Comparison of ENCODE assay signal across 8 cellular contexts in the genomic region with DNA sequence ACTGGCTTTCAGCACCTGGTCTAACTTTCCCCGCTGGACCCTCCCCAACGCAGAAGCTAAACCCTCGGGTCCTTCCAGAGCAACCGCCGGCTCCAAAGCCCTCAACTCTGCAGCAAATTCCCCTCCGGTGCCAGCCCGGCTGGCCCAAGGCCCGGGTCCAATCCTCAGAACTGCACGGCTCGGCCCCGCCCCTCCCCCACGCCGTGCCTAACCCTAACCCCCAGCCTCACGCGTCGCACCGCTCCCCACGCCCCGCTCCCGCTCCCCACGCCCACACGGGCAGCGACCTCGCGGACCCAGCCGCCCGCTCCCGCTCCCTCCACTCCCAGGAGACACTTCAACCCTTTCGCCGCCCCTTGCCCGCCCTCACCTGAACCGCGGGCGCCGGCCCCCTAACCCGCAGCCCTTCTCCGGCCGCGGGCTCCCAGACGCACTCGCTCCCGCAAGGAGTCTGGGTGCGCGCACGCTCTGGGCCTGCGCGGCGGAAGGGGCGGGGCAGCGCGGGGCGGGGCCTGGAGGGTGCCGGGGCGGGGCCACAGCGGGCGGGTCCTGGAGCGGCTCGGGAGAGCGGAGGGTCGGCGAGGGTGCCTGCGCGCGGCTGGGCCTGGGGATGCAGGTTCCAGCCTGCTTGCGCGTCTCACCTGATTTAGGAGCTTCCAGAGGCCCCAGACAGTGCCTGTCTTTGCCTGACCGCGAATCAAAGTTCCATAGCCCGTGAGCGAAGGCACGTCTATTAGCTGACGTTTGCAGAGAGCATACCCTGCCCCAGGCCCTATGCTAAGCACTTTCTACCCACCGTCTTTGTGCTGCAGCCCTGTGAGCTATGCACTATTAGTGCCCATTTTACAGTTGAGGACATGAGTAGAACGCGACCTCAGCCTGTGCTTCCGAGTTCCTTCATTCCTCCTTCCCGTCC. TPM values are rescaled to one million over a fixed set of nuclear protein-coding genes. Genes with fewer than 3 reads are reported as not detected.
DNase-seq lines count a peak whose midpoint lies in the region; ATAC-seq, FAIRE-seq and TF ChIP-seq lines count a peak whose summit lies in the region.

TSS of gene NFRKB (minus strand) at position 453 of the 916 bp plus-strand sequence. CDS start 2,729 bp downstream, outside the sequence.

- H3K4me3 ChIP-seq in naive thymus-derived CD4-positive, alpha-beta T cell (ENCODE audit: low read length), result peak within 1 kb of the TSS; percentile 76

- H3K27me3 Mint-ChIP-seq in activated T-helper 1 cell treated with anti-CD3 and anti-CD28 coated beads, Interleukin-12 subunit alpha, Interleukin-12 subunit beta, Interleukin-2, Interleukin-4 antibody, amounts not matched to agents 30 ng/mL and 10 ng/mL and 1 ng/mL, durations not matched to agents 14 hours and 24 hours and 36 hours (ENCODE audit: insufficient read depth), result peaks cover 5% of the 10 kb centered on the region
- no peaks in the 10 kb centered on the region for H3K27me3 Mint-ChIP-seq in naive thymus-derived CD4-positive, alpha-beta T cell
- no peaks in the 10 kb centered on the region for H3K27me3 Mint-ChIP-seq in stimulated activated naive B cell treated with anti-CD40 and anti-IgM and Interleukin-4, amounts not matched to agents 10 μg/mL and 1 μg/mL and 100 μg/mL, for 72 hours

- intact Hi-C loops in activated T-helper 1 cell treated with anti-CD3 and anti-CD28 coated beads, Interleukin-12 subunit alpha, Interleukin-12 subunit beta, Interleukin-2, Interleukin-4 antibody, amounts not matched to agents 30 ng/mL and 10 ng/mL and 1 ng/mL, durations not matched to agents 14 hours and 24 hours and 36 hours (cut with micrococcal nuclease), result loop anchor here (1.0 to 2.0 kb wide), 6 partner anchors 27 to 1021 kb away; partner anchors contain the start of genes APLP2, SNX19, TMEM45B and ZBTB44
- intact Hi-C loops in naive thymus-derived CD4-positive, alpha-beta T cell (cut with micrococcal nuclease), result loop anchor here (1.0 to 2.0 kb wide), 15 partner anchors 15 to 1021 kb away; partner anchors contain the start of genes APLP2 (in 2 of the 2), PRDM10 (in 2 of the 2), SNX19 (in 2 of the 2) and ZBTB44 (in 1 of the 2)

- peak; percentile 96 for ATAC-seq in GM21529 (IDR thresholded peaks at IDR 0.05; ENCODE audit: unreplicated experiment)
- peak; percentile 99 for ATAC-seq in naive thymus-derived CD4-positive, alpha-beta T cell
- ATAC-seq in stimulated activated naive B cell treated with anti-CD40 and anti-IgM and Interleukin-4, amounts not matched to agents 10 μg/mL and 1 μg/mL and 100 μg/mL, for 72 hours (replicated peaks), result peak; percentile 97 to 98

- H3K36me3 Mint-ChIP-seq in activated T-helper 1 cell treated with anti-CD3 and anti-CD28 coated beads, Interleukin-12 subunit alpha, Interleukin-12 subunit beta, Interleukin-2, Interleukin-4 antibody, amounts not matched to agents 30 ng/mL and 10 ng/mL and 1 ng/mL, durations not matched to agents 14 hours and 24 hours and 36 hours (ENCODE audit: low read depth), result peaks cover 24% of the 10 kb centered on the region
- peaks cover 3 to 32% (median 14%) of the 10 kb centered on the region in 5 donors for H3K36me3 Mint-ChIP-seq in naive thymus-derived CD4-positive, alpha-beta T cell
- peaks cover 17 to 30% of the 10 kb centered on the region in 2 donors for H3K36me3 Mint-ChIP-seq in stimulated activated naive B cell treated with anti-CD40 and anti-IgM and Interleukin-4, amounts not matched to agents 10 μg/mL and 1 μg/mL and 100 μg/mL, for 72 hours

- TF ChIP-seq EP300 in Ishikawa (IDR thresholded peaks at IDR 0.05; ENCODE audit: borderline replicate concordance), result no peak

- peaks cover 41% of the 10 kb centered on the region for H3K4me1 Mint-ChIP-seq in activated T-helper 1 cell treated with anti-CD3 and anti-CD28 coated beads, Interleukin-12 subunit alpha, Interleukin-12 subunit beta, Interleukin-2, Interleukin-4 antibody, amounts not matched to agents 30 ng/mL and 10 ng/mL and 1 ng/mL, durations not matched to agents 14 hours and 24 hours and 36 hours (ENCODE audit: low read depth)
- peaks cover 23 to 58% (median 44%) of the 10 kb centered on the region in 7 donors for H3K4me1 Mint-ChIP-seq in naive thymus-derived CD4-positive, alpha-beta T cell
- peaks cover 18 to 33% of the 10 kb centered on the region in 2 donors for H3K4me1 Mint-ChIP-seq in stimulated activated naive B cell treated with anti-CD40 and anti-IgM and Interleukin-4, amounts not matched to agents 10 μg/mL and 1 μg/mL and 100 μg/mL, for 72 hours

- H3K9me3 Mint-ChIP-seq in activated T-helper 1 cell treated with anti-CD3 and anti-CD28 coated beads, Interleukin-12 subunit alpha, Interleukin-12 subunit beta, Interleukin-2, Interleukin-4 antibody, amounts not matched to agents 30 ng/mL and 10 ng/mL and 1 ng/mL, durations not matched to agents 14 hours and 24 hours and 36 hours, result no peaks in the 10 kb centered on the region
- H3K9me3 Mint-ChIP-seq in naive thymus-derived CD4-positive, alpha-beta T cell, result peaks cover 0 to 1% (median 0%) of the 10 kb centered on the region in 11 donors
- H3K9me3 Mint-ChIP-seq in stimulated activated naive B cell treated with anti-CD40 and anti-IgM and Interleukin-4, amounts not matched to agents 10 μg/mL and 1 μg/mL and 100 μg/mL, for 72 hours, result no peaks in the 10 kb centered on the region

- POLR2A ChIA-PET in naive thymus-derived CD4-positive, alpha-beta T cell (lab: Charles Lee), result interaction anchor here (0.6 to 3.9 kb wide), 20 partner anchors 10 to 175 kb away, joined by 3 to 19 read pairs (median 4); partner anchors contain the start of genes PRDM10 and TMEM45B

- H3K27ac Mint-ChIP-seq in activated T-helper 1 cell treated with anti-CD3 and anti-CD28 coated beads, Interleukin-12 subunit alpha, Interleukin-12 subunit beta, Interleukin-2, Interleukin-4 antibody, amounts not matched to agents 30 ng/mL and 10 ng/mL and 1 ng/mL, durations not matched to agents 14 hours and 24 hours and 36 hours, result peak within 1 kb of the TSS; percentile 84
- H3K27ac Mint-ChIP-seq in naive thymus-derived CD4-positive, alpha-beta T cell, result peak within 1 kb of the TSS; percentile 82 to 95 (median 90)
- H3K27ac Mint-ChIP-seq in stimulated activated naive B cell treated with anti-CD40 and anti-IgM and Interleukin-4, amounts not matched to agents 10 μg/mL and 1 μg/mL and 100 μg/mL, for 72 hours, result peak within 1 kb of the TSS; percentile 91

- CTCF ChIA-PET in naive thymus-derived CD4-positive, alpha-beta T cell (lab: Charles Lee), result interaction anchor here (0.7 to 1.0 kb wide), 5 partner anchors 79 to 237 kb away, joined by 3 read pairs; no protein-coding TSS in a partner anchor

- H3K36me3 ChIP-seq in naive thymus-derived CD4-positive, alpha-beta T cell (ENCODE audit: control insufficient read depth in 2 of 3, insufficient read depth in 3 of 3, low read length in 3 of 3), result peaks cover 5 to 24% (median 7%) of the 10 kb centered on the region in 3 experiments

- H3K4me1 ChIP-seq in naive thymus-derived CD4-positive, alpha-beta T cell (ENCODE audit: control insufficient read depth in 2 of 2, insufficient read depth in 2 of 2, low read length in 2 of 2), result peaks cover 9 to 18% of the 10 kb centered on the region in 2 donors

- H3K27ac ChIP-seq in naive thymus-derived CD4-positive, alpha-beta T cell (ENCODE audit: low read depth, low read length), result peak within 1 kb of the TSS; percentile 84

- H3K4me3 Mint-ChIP-seq in activated T-helper 1 cell treated with anti-CD3 and anti-CD28 coated beads, Interleukin-12 subunit alpha, Interleukin-12 subunit beta, Interleukin-2, Interleukin-4 antibody, amounts not matched to agents 30 ng/mL and 10 ng/mL and 1 ng/mL, durations not matched to agents 14 hours and 24 hours and 36 hours, result peak within 1 kb of the TSS; percentile 92
- peak within 1 kb of the TSS; percentile 86 to 96 (median 92) for H3K4me3 Mint-ChIP-seq in naive thymus-derived CD4-positive, alpha-beta T cell
- H3K4me3 Mint-ChIP-seq in stimulated activated naive B cell treated with anti-CD40 and anti-IgM and Interleukin-4, amounts not matched to agents 10 μg/mL and 1 μg/mL and 100 μg/mL, for 72 hours, result peak within 1 kb of the TSS; percentile 91 to 92

- H3K9me3 ChIP-seq in naive thymus-derived CD4-positive, alpha-beta T cell (ENCODE audit: control insufficient read depth in 2 of 3, low read length in 3 of 3), result no peaks in the 10 kb centered on the region

- no peak for TF ChIP-seq RAD21 in Ishikawa (IDR thresholded peaks at IDR 0.05; ENCODE audit: low read depth)

- DNase-seq in DMS53 (lab: John Stamatoyannopoulos, UW), result peak; percentile 92
- peak; percentile 17 for DNase-seq in RCC 7860 (ENCODE audit: low spot score)
- DNase-seq in activated T-helper 1 cell treated with anti-CD3 and anti-CD28 coated beads, Interleukin-12 subunit alpha, Interleukin-12 subunit beta, Interleukin-2, Interleukin-4 antibody, amounts not matched to agents 30 ng/mL and 10 ng/mL and 1 ng/mL, durations not matched to agents 14 hours and 24 hours and 36 hours (ENCODE audit: low spot score), result peak; percentile 84
- peak; percentile 57 for DNase-seq in fibroblast of gingiva (ENCODE audit: low read depth)
- peak; percentile 75 to 95 (median 88) for DNase-seq in naive thymus-derived CD4-positive, alpha-beta T cell
- DNase-seq in stimulated activated naive B cell treated with anti-CD40 and anti-IgM and Interleukin-4, amounts not matched to agents 10 μg/mL and 1 μg/mL and 100 μg/mL, for 72 hours, result peak; percentile 77

- H3K27me3 ChIP-seq in naive thymus-derived CD4-positive, alpha-beta T cell (ENCODE audit: control insufficient read depth in 2 of 2, insufficient read depth in 2 of 2, low read length in 2 of 2), result no peaks in the 10 kb centered on the region

- FAIRE-seq in RCC 7860 (lab: Jason Lieb, UNC), result no peak

TF ChIP-seq in Ishikawa, 13 proteins besides CTCF, POLR2A, EP300 and RAD21 (continues in another document):
- TF ChIP-seq ZBTB7A (IDR thresholded peaks at IDR 0.05; ENCODE audit: low read depth) (peak; percentile 80), TAF1 (IDR thresholded peaks at IDR 0.05; ENCODE audit: low read depth) (peak; percentile 70; the same call in 1 of the 2 replicates), FOXM1 (IDR thresholded peaks at IDR 0.05; ENCODE audit: borderline replicate concordance, low read depth) (no peak)

RNA-seq across cellular contexts. Expression of gene NFRKB, which starts in this region (rescaled TPM):
- total RNA-seq in activated T-helper 1 cell treated with anti-CD3 and anti-CD28 coated beads, Interleukin-12 subunit alpha, Interleukin-12 subunit beta, Interleukin-2, Interleukin-4 antibody, amounts not matched to agents 30 ng/mL and 10 ng/mL and 1 ng/mL, durations not matched to agents 14 hours and 24 hours and 36 hours, result 46.8 and 48.5 TPM in 2 replicates
- 10 to 100 TPM; 40.4 to 81.3 (median 56.2) TPM for total RNA-seq in naive thymus-derived CD4-positive, alpha-beta T cell
- polyA plus RNA-seq in naive thymus-derived CD4-positive, alpha-beta T cell, result 10 to 100 TPM; 24.4 to 42.3 TPM

Comparison
In these comparisons a context has a peak if more than half of its experiments do, and no peak if none do; other contexts are left out.
1. Peak in every context shown above with its lines: DNase-seq, ATAC-seq, H3K4me3 ChIP-seq and H3K27ac ChIP-seq.
2. DNase-seq: peak in every context shown above with its lines; median percentile 92 in DMS53; 88 in naive thymus-derived CD4-positive, alpha-beta T cell; 84 in activated T-helper 1 cell treated with anti-CD3 and anti-CD28 coated beads, Interleukin-12 subunit alpha, Interleukin-12 subunit beta, Interleukin-2, Interleukin-4 antibody, amounts not matched to agents 30 ng/mL and 10 ng/mL and 1 ng/mL, durations not matched to agents 14 hours and 24 hours and 36 hours; 77 in stimulated activated naive B cell treated with anti-CD40 and anti-IgM and Interleukin-4, amounts not matched to agents 10 μg/mL and 1 μg/mL and 100 μg/mL, for 72 hours; 57 in fibroblast of gingiva; 17 in RCC 7860.